Comparison of ENCODE assay signal across 20 cellular contexts in the genomic region with DNA sequence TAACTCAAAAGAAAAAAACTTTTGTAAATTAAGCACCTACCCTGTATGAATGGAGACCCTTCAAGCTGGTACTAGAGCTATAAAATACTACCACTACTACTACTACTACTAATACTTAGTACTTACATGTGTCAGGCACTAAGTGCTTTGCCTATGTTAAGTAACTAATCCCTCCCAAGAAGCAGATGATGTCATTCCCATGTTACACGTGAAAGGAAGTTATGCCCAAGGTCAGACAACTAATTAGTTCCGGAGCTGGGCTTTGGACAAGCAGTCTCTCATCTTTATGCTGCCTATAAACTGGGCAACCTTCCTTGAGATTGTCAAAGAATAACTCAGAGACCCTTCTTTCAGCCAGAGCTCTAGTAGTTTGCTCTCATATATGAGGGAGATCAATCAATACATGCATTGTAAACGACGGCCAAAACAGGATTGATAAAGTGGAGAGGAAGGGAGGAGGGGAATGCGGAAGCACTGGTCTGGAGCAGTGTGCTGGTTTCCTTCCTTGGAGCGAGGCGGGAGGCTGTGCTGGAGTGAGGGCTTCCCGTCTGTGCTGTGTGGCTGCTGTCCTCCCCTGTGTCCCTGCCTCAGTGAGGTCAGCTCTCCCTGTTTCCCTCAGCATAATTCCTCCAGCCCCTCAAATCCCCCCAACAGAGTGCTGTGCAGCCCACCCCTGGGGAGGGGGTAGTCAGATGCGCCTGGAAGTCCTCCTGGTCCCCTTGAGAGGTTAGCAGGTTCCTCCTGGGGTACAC. TPM values are rescaled to one million over a fixed set of nuclear protein-coding genes. Genes with fewer than 3 reads are reported as not detected.
DNase-seq lines count a peak whose midpoint lies in the region; ATAC-seq and TF ChIP-seq lines count a peak whose summit lies in the region.
"Had no signal": no experiment of that assay in that cellular context is flagged by ENCODE, and none has a peak within 500 bp of the region (broad histone marks: within the 10 kb centered on the region; RNA-seq: fewer than 3 reads in every experiment).

No MANE protein-coding gene starts in this region.

- DNase-seq in activated CD8-positive, alpha-beta memory T cell treated with anti-CD3 and anti-CD28 coated beads, Interleukin-2, amount 50 U/mL, for 48 hours = peak; percentile 25
- no peak for DNase-seq in activated CD8-positive, alpha-beta memory T cell treated with anti-CD3 and anti-CD28 coated beads, Interleukin-2, amount 10 ng/mL, durations not matched to agents 7 days and 5 days
- DNase-seq in UCSD-AML1 (lab: John Stamatoyannopoulos, UW; ENCODE audit: unreplicated experiment) = peak; percentile 31
- peak; percentile 41 for DNase-seq in iris pigment epithelial cell (ENCODE audit: low read depth)
- no peak for DNase-seq in type B pancreatic cell (ENCODE audit: extremely low spot score, unreplicated experiment)
- no peak for DNase-seq in NCI-H187 treated with DMSO at 0.1 percent for 48 hours (lab: John Stamatoyannopoulos, UW)
- DNase-seq in T-helper 2 cell treated with Interferon-gamma antibody and Interleukin-4, amounts not matched to agents 5 μg/mL and 100 μg/mL, for 36 hours (ENCODE audit: low spot score) = no peak
- no peak for DNase-seq in NCI-H1694 (lab: John Stamatoyannopoulos, UW)
- DNase-seq: activated CD4-positive, alpha-beta memory T cell treated with anti-CD3 and anti-CD28 coated beads for 36 hours; activated gamma-delta T cell treated with Interleukin-2 at 50 U/mL for 16 hours; Calu3; erythroblast; NCI-H2171; ovary; PC-3; stimulated activated CD8-positive, alpha-beta memory T cell treated with anti-CD3 and anti-CD28 coated beads, Interleukin-4, amount 100 ng/mL, for 48 hours; trophoblast cell had no signal

- H3K36me3 Mint-ChIP-seq in activated CD8-positive, alpha-beta memory T cell treated with anti-CD3 and anti-CD28 coated beads, Interleukin-2, amount 10 ng/mL, durations not matched to agents 7 days and 5 days = no peaks in the 10 kb centered on the region
- H3K36me3 Mint-ChIP-seq in type B pancreatic cell = peaks cover 6% of the 10 kb centered on the region
- H3K36me3 Mint-ChIP-seq in T-helper 2 cell treated with Interferon-gamma antibody and Interleukin-4, amounts not matched to agents 5 μg/mL and 100 μg/mL, for 36 hours (ENCODE audit: low read depth) = no peaks in the 10 kb centered on the region
- H3K36me3 Mint-ChIP-seq: activated CD4-positive, alpha-beta memory T cell treated with anti-CD3 and anti-CD28 coated beads for 36 hours; memory B cell had no signal

- H3K27me3 Mint-ChIP-seq in activated CD8-positive, alpha-beta memory T cell treated with anti-CD3 and anti-CD28 coated beads, Interleukin-2, amount 10 ng/mL, durations not matched to agents 7 days and 5 days = peaks cover 18% of the 10 kb centered on the region
- H3K27me3 Mint-ChIP-seq in type B pancreatic cell = peaks cover 31% of the 10 kb centered on the region
- peaks cover 14% of the 10 kb centered on the region for H3K27me3 Mint-ChIP-seq in T-helper 2 cell treated with Interferon-gamma antibody and Interleukin-4, amounts not matched to agents 5 μg/mL and 100 μg/mL, for 36 hours (ENCODE audit: low read depth)

- no peaks in the 10 kb centered on the region for H3K4me1 Mint-ChIP-seq in activated CD8-positive, alpha-beta memory T cell treated with anti-CD3 and anti-CD28 coated beads, Interleukin-2, amount 10 ng/mL, durations not matched to agents 7 days and 5 days
- peaks cover 12% of the 10 kb centered on the region for H3K4me1 Mint-ChIP-seq in type B pancreatic cell (ENCODE audit: unreplicated experiment)
- H3K4me1 Mint-ChIP-seq in T-helper 2 cell treated with Interferon-gamma antibody and Interleukin-4, amounts not matched to agents 5 μg/mL and 100 μg/mL, for 36 hours (ENCODE audit: low read depth) = no peaks in the 10 kb centered on the region
- H3K4me1 Mint-ChIP-seq: memory B cell had no signal

- ATAC-seq in activated CD8-positive, alpha-beta memory T cell treated with anti-CD3 and anti-CD28 coated beads, Interleukin-2, amount 10 ng/mL, durations not matched to agents 7 days and 5 days = no peak
- ATAC-seq: PC-3 had no signal

- TF ChIP-seq CTCF in type B pancreatic cell (conservative IDR thresholded peaks at IDR 0.05) = no peak

- CTCF ChIA-PET in activated CD8-positive, alpha-beta memory T cell treated with anti-CD3 and anti-CD28 coated beads, Interleukin-2, amount 10 ng/mL, durations not matched to agents 7 days and 5 days (lab: Charles Lee) = interaction anchor here (0.8 to 10.1 kb wide), 7 partner anchors 10 to 582 kb away, joined by 3 to 96 read pairs (median 9); a partner anchor contains a TSS

- H3K27ac Mint-ChIP-seq in activated CD8-positive, alpha-beta memory T cell treated with anti-CD3 and anti-CD28 coated beads, Interleukin-2, amount 10 ng/mL, durations not matched to agents 7 days and 5 days = no peak overlapping the region
- H3K27ac Mint-ChIP-seq in type B pancreatic cell = peak overlapping the region; percentile 11
- H3K27ac Mint-ChIP-seq in T-helper 2 cell treated with Interferon-gamma antibody and Interleukin-4, amounts not matched to agents 5 μg/mL and 100 μg/mL, for 36 hours = no peak overlapping the region
- H3K27ac Mint-ChIP-seq: activated CD4-positive, alpha-beta memory T cell treated with anti-CD3 and anti-CD28 coated beads for 36 hours; memory B cell; T-helper 1 cell treated with Interleukin-12 subunit alpha and Interleukin-12 subunit beta and Interleukin-4 antibody, amounts not matched to agents 30 μg/mL and 1 μg/mL, for 36 hours had no signal

- H3K9me3 Mint-ChIP-seq in activated CD8-positive, alpha-beta memory T cell treated with anti-CD3 and anti-CD28 coated beads, Interleukin-2, amount 10 ng/mL, durations not matched to agents 7 days and 5 days (ENCODE audit: low read depth) = no peaks in the 10 kb centered on the region
- no peaks in the 10 kb centered on the region for H3K9me3 Mint-ChIP-seq in type B pancreatic cell
- no peaks in the 10 kb centered on the region for H3K9me3 Mint-ChIP-seq in T-helper 2 cell treated with Interferon-gamma antibody and Interleukin-4, amounts not matched to agents 5 μg/mL and 100 μg/mL, for 36 hours
- H3K9me3 Mint-ChIP-seq: activated CD4-positive, alpha-beta memory T cell treated with anti-CD3 and anti-CD28 coated beads for 36 hours; memory B cell; T-helper 1 cell treated with Interleukin-12 subunit alpha and Interleukin-12 subunit beta and Interleukin-4 antibody, amounts not matched to agents 30 μg/mL and 1 μg/mL, for 36 hours had no signal

- no peak overlapping the region for H3K4me3 Mint-ChIP-seq in activated CD8-positive, alpha-beta memory T cell treated with anti-CD3 and anti-CD28 coated beads, Interleukin-2, amount 10 ng/mL, durations not matched to agents 7 days and 5 days
- H3K4me3 Mint-ChIP-seq in type B pancreatic cell = no peak overlapping the region
- H3K4me3 Mint-ChIP-seq in T-helper 2 cell treated with Interferon-gamma antibody and Interleukin-4, amounts not matched to agents 5 μg/mL and 100 μg/mL, for 36 hours = no peak overlapping the region
- H3K4me3 Mint-ChIP-seq: activated CD4-positive, alpha-beta memory T cell treated with anti-CD3 and anti-CD28 coated beads for 36 hours; memory B cell; T-helper 1 cell treated with Interleukin-12 subunit alpha and Interleukin-12 subunit beta and Interleukin-4 antibody, amounts not matched to agents 30 μg/mL and 1 μg/mL, for 36 hours had no signal

RNA-seq across cellular contexts. Expression of a gene that starts 13.7 kb away (rescaled TPM):
- total RNA-seq in activated CD8-positive, alpha-beta memory T cell treated with anti-CD3 and anti-CD28 coated beads, Interleukin-2, amount 10 ng/mL, durations not matched to agents 7 days and 5 days = not detected
- total RNA-seq in type B pancreatic cell (ENCODE audit: low replicate concordance) = 6.3 and 8.6 TPM in 2 replicates
- total RNA-seq: activated CD4-positive, alpha-beta memory T cell treated with anti-CD3 and anti-CD28 coated beads for 36 hours; Calu3; PC-3 had no signal

RNA-seq across cellular contexts. Expression of a gene that starts 21.6 kb away (rescaled TPM):
- not detected for total RNA-seq in activated CD8-positive, alpha-beta memory T cell treated with anti-CD3 and anti-CD28 coated beads, Interleukin-2, amount 10 ng/mL, durations not matched to agents 7 days and 5 days
- 1.2 and 1.3 TPM in 2 replicates for total RNA-seq in type B pancreatic cell (ENCODE audit: low replicate concordance)
- total RNA-seq: activated CD4-positive, alpha-beta memory T cell treated with anti-CD3 and anti-CD28 coated beads for 36 hours; Calu3; cardiac muscle cell; PC-3 had no signal

RNA-seq across cellular contexts. Expression of a gene that starts 56.4 kb away (rescaled TPM):
- not detected for total RNA-seq in activated CD8-positive, alpha-beta memory T cell treated with anti-CD3 and anti-CD28 coated beads, Interleukin-2, amount 10 ng/mL, durations not matched to agents 7 days and 5 days
- 0.55 and 0.72 TPM in 2 replicates for total RNA-seq in type B pancreatic cell (ENCODE audit: low replicate concordance)
- total RNA-seq: activated CD4-positive, alpha-beta memory T cell treated with anti-CD3 and anti-CD28 coated beads for 36 hours; Calu3; PC-3 had no signal

Comparison
In these comparisons a context has a peak if more than half of its experiments do, and no peak if none do; other contexts are left out.
1. DNase-seq: peak in activated CD8-positive, alpha-beta memory T cell treated with anti-CD3 and anti-CD28 coated beads, Interleukin-2, amount 50 U/mL, for 48 hours (single experiment), UCSD-AML1 (single experiment) and iris pigment epithelial cell (single experiment); none in activated CD8-positive, alpha-beta memory T cell treated with anti-CD3 and anti-CD28 coated beads, Interleukin-2, amount 10 ng/mL, durations not matched to agents 7 days and 5 days (single experiment), type B pancreatic cell (single experiment), NCI-H187 treated with DMSO at 0.1 percent for 48 hours (single experiment), T-helper 2 cell treated with Interferon-gamma antibody and Interleukin-4, amounts not matched to agents 5 μg/mL and 100 μg/mL, for 36 hours (single experiment) and NCI-H1694 (single experiment).